Comparison of ENCODE assay signal across 7 cellular contexts in genomic region chr18:49814147-49814499, GRCh38. TPM values are rescaled to one million over a fixed set of nuclear protein-coding genes. Genes with fewer than 3 reads are reported as not detected.
DNase-seq lines count a peak whose midpoint lies in the region; ATAC-seq lines count a peak whose summit lies in the region.

No MANE protein-coding gene starts in this region.

- no peaks in the 10 kb centered on the region for H3K9me3 ChIP-seq in endocrine pancreas (ENCODE audit: control insufficient read depth, low read length)

- H3K4me1 Mint-ChIP-seq in activated CD4-positive, alpha-beta T cell treated with anti-CD3 and anti-CD28 coated beads, Interleukin-2, amount 10 ng/mL, durations not matched to agents 24 days and 14 days = peaks cover 57% of the 10 kb centered on the region

- peak overlapping the region; percentile 91 for H3K4me3 Mint-ChIP-seq in activated CD4-positive, alpha-beta T cell treated with anti-CD3 and anti-CD28 coated beads, Interleukin-2, amount 10 ng/mL, durations not matched to agents 24 days and 14 days

- H3K4me3 ChIP-seq in endocrine pancreas (ENCODE audit: control insufficient read depth, insufficient read depth, low read length) = peak overlapping the region; percentile 84

- no peaks in the 10 kb centered on the region for H3K36me3 ChIP-seq in endocrine pancreas (ENCODE audit: control insufficient read depth, insufficient read depth, low read length)

- no peaks in the 10 kb centered on the region for H3K27me3 Mint-ChIP-seq in activated CD4-positive, alpha-beta T cell treated with anti-CD3 and anti-CD28 coated beads, Interleukin-2, amount 10 ng/mL, durations not matched to agents 24 days and 14 days

- H3K4me1 ChIP-seq in endocrine pancreas (ENCODE audit: control insufficient read depth, insufficient read depth, low read length) = peaks cover 7% of the 10 kb centered on the region

- ATAC-seq in stimulated activated naive CD8-positive, alpha-beta T cell treated with anti-CD3 and anti-CD28 coated beads, Interleukin-15, Interleukin-2, amounts not matched to agents 100 U/mL and 50 U/mL, for 24 hours = peak; percentile 60

- H3K36me3 Mint-ChIP-seq in activated CD4-positive, alpha-beta T cell treated with anti-CD3 and anti-CD28 coated beads, Interleukin-2, amount 10 ng/mL, durations not matched to agents 24 days and 14 days (ENCODE audit: low read depth) = peaks cover 40% of the 10 kb centered on the region

- peak overlapping the region; percentile 95 for H3K27ac Mint-ChIP-seq in activated CD4-positive, alpha-beta T cell treated with anti-CD3 and anti-CD28 coated beads, Interleukin-2, amount 10 ng/mL, durations not matched to agents 24 days and 14 days

- peak overlapping the region; percentile 94 for H3K9ac ChIP-seq in endocrine pancreas (ENCODE audit: control insufficient read depth, insufficient read depth, low read length)

- intact Hi-C loops in activated CD4-positive, alpha-beta T cell treated with anti-CD3 and anti-CD28 coated beads, Interleukin-2, amount 10 ng/mL, durations not matched to agents 24 days and 14 days (cut with micrococcal nuclease) = loop anchor here (1.0 to 5.0 kb wide), 5 partner anchors 25 to 560 kb away; partner anchors contain the start of genes CFAP53 and CXXC1

- H3K27me3 ChIP-seq in endocrine pancreas (ENCODE audit: control insufficient read depth, insufficient read depth, low read length) = no peaks in the 10 kb centered on the region

- H3K9me3 Mint-ChIP-seq in activated CD4-positive, alpha-beta T cell treated with anti-CD3 and anti-CD28 coated beads, Interleukin-2, amount 10 ng/mL, durations not matched to agents 24 days and 14 days = peaks cover 4% of the 10 kb centered on the region

- DNase-seq in GM04504 (ENCODE audit: low read depth) (peak; percentile 30), HCEC 1CT (peak; percentile 39), NAMALWA (ENCODE audit: low spot score) (peak; percentile 24), mucosa of gallbladder (ENCODE audit: low spot score) (peak; percentile 55)
- no peak for DNase-seq in activated CD4-positive, alpha-beta T cell treated with anti-CD3 and anti-CD28 coated beads, Interleukin-2, amount 10 ng/mL, durations not matched to agents 24 days and 14 days
- DNase-seq in stimulated activated naive CD8-positive, alpha-beta T cell treated with anti-CD3 and anti-CD28 coated beads, Interleukin-15, Interleukin-2, amounts not matched to agents 100 U/mL and 50 U/mL, for 24 hours = peak; percentile 72

RNA-seq across cellular contexts. Expression of gene ACAA2, which starts 0.8 kb away (rescaled TPM):
- 69.7 and 72.1 TPM in 2 replicates for total RNA-seq in activated CD4-positive, alpha-beta T cell treated with anti-CD3 and anti-CD28 coated beads, Interleukin-2, amount 10 ng/mL, durations not matched to agents 24 days and 14 days
- 84.2 TPM for total RNA-seq in mucosa of gallbladder
